8 cellular contexts compared by ENCODE assay signal in genomic region chr20:6265204-6265904, GRCh38.
A peak's percentile ranks its signal among the peaks of the same experiment; 100 is the strongest.
DNase-seq lines count a peak whose midpoint lies in the region; ATAC-seq and TF ChIP-seq lines count a peak whose summit lies in the region.

No MANE protein-coding gene starts in this region.

- H4K20me1 ChIP-seq in Karpas-422 (ENCODE audit: insufficient read depth, low read depth, low read length): no peaks in the 10 kb centered on the region

- no peaks in the 10 kb centered on the region for H3K79me2 ChIP-seq in Karpas-422 (ENCODE audit: low read length)

- peak; percentile 66; the same call in 2 of the 3 replicates for ATAC-seq in RWPE2 (ENCODE audit: low read depth)
- ATAC-seq in HG03565 (IDR thresholded peaks at IDR 0.05; ENCODE audit: unreplicated experiment): no peak

- H3K36me3 ChIP-seq in Karpas-422 (ENCODE audit: insufficient read depth, low read length): no peaks in the 10 kb centered on the region
- H3K36me3 ChIP-seq in RWPE2 (ENCODE audit: low read depth): no peaks in the 10 kb centered on the region

- peak; percentile 59 for TF ChIP-seq CTCF in C4-2B (conservative IDR thresholded peaks at IDR 0.05)
- peak; percentile 92 for TF ChIP-seq CTCF in RWPE2 (IDR thresholded peaks at IDR 0.05; ENCODE audit: poor library complexity, severe bottlenecking)

- no peak overlapping the region for H3K4me2 ChIP-seq in Karpas-422 (ENCODE audit: low read depth, low read length, poor library complexity, severe bottlenecking)

- H3K4me1 ChIP-seq in Karpas-422 (ENCODE audit: low read length) (no peaks in the 10 kb centered on the region), RWPE2 (ENCODE audit: insufficient read depth, poor library complexity, severe bottlenecking) (peaks cover 4% of the 10 kb centered on the region)

- peaks cover 4% of the 10 kb centered on the region for H3K27me3 Mint-ChIP-seq in stimulated activated naive CD8-positive, alpha-beta T cell treated with anti-CD3 and anti-CD28 coated beads, Interleukin-15, Interleukin-2, amounts not matched to agents 100 ng/mL and 50 ng/mL, for 24 hours

- H2AFZ ChIP-seq in Karpas-422 (ENCODE audit: low read length): no peak overlapping the region

- H3K9ac ChIP-seq in Karpas-422 (ENCODE audit: low read length): no peak overlapping the region

- H3K27ac ChIP-seq in C4-2B (no peak overlapping the region), Karpas-422 (ENCODE audit: low read length) (no peak overlapping the region), RWPE2 (ENCODE audit: poor library complexity, severe bottlenecking) (no peak overlapping the region)

- H3K9me3 ChIP-seq in Karpas-422 (ENCODE audit: low read length) (no peaks in the 10 kb centered on the region), RWPE2 (ENCODE audit: severe bottlenecking) (no peaks in the 10 kb centered on the region)

- no peak overlapping the region for H3K4me3 Mint-ChIP-seq in stimulated activated naive CD8-positive, alpha-beta T cell treated with anti-CD3 and anti-CD28 coated beads, Interleukin-15, Interleukin-2, amounts not matched to agents 100 ng/mL and 50 ng/mL, for 24 hours

- H3K36me3 Mint-ChIP-seq in stimulated activated naive CD8-positive, alpha-beta T cell treated with anti-CD3 and anti-CD28 coated beads, Interleukin-15, Interleukin-2, amounts not matched to agents 100 ng/mL and 50 ng/mL, for 24 hours (ENCODE audit: low read depth): no peaks in the 10 kb centered on the region

- H3K27ac Mint-ChIP-seq in stimulated activated naive CD8-positive, alpha-beta T cell treated with anti-CD3 and anti-CD28 coated beads, Interleukin-15, Interleukin-2, amounts not matched to agents 100 ng/mL and 50 ng/mL, for 24 hours: peak overlapping the region; percentile 4

- no peaks in the 10 kb centered on the region for H3K27me3 ChIP-seq in Karpas-422 (ENCODE audit: low read length)
- H3K27me3 ChIP-seq in RWPE2 (ENCODE audit: insufficient read depth, poor library complexity, severe bottlenecking): no peaks in the 10 kb centered on the region

- H3K9me2 ChIP-seq in Karpas-422 (replicated peaks; ENCODE audit: insufficient read depth, low read length): no peaks in the 10 kb centered on the region

- no peaks in the 10 kb centered on the region for H3K9me3 Mint-ChIP-seq in stimulated activated naive CD8-positive, alpha-beta T cell treated with anti-CD3 and anti-CD28 coated beads, Interleukin-15, Interleukin-2, amounts not matched to agents 100 ng/mL and 50 ng/mL, for 24 hours

- DNase-seq in Karpas-422: peak; percentile 55
- DNase-seq in RWPE2 (ENCODE audit: low spot score): no peak
- peak; percentile 36 for DNase-seq in globus pallidus (ENCODE audit: low spot score)
- no peak for DNase-seq in activated gamma-delta T cell treated with Interleukin-2 at 50 U/mL for 16 hours
- no peak for DNase-seq in NK-92 treated with Interleukin-12 subunit alpha and Interleukin-12 subunit beta, amount 100 ng/mL, for 24 hours (lab: John Stamatoyannopoulos, UW)

- peaks cover 5% of the 10 kb centered on the region for H3K4me1 Mint-ChIP-seq in stimulated activated naive CD8-positive, alpha-beta T cell treated with anti-CD3 and anti-CD28 coated beads, Interleukin-15, Interleukin-2, amounts not matched to agents 100 ng/mL and 50 ng/mL, for 24 hours (ENCODE audit: low read depth)

- H3K4me3 ChIP-seq in Karpas-422 (ENCODE audit: low read length) (no peak overlapping the region), RWPE2 (ENCODE audit: severe bottlenecking) (peak overlapping the region; percentile 4)

Comparison
In these comparisons a context has a peak if more than half of its experiments do, and no peak if none do; other contexts are left out.
1. DNase-seq: peak in Karpas-422 (single experiment) and globus pallidus (single experiment); none in RWPE2 (single experiment), activated gamma-delta T cell treated with Interleukin-2 at 50 U/mL for 16 hours (single experiment) and NK-92 treated with Interleukin-12 subunit alpha and Interleukin-12 subunit beta, amount 100 ng/mL, for 24 hours (single experiment).